In the genomic region with DNA sequence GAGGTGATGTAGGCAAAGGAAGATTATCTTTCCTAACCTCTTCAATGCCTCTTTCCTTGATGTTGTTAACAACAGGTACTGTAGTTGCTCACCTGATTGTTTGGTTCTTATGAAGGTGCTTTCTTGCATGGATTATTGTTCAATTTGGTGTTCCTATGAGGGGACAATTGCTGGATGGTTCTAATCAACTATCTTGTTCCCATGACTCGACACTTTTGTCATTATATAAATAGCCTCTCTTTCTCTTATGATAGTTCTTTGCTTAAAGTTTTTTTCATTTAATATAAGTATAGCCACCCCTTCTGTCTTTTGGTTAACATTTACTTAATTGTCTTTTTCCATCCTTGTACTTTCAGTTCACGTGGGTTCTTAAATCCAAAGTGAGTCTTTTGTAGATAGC, we compare ENCODE assay signal across 31 cellular contexts. TPM values are rescaled to one million over a fixed set of nuclear protein-coding genes. Genes with fewer than 3 reads are reported as not detected.
DNase-seq lines count a peak whose midpoint lies in the region; ATAC-seq, FAIRE-seq and TF ChIP-seq lines count a peak whose summit lies in the region.
"Had no signal": no experiment of that assay in that cellular context is flagged by ENCODE, and none has a peak within 500 bp of the region (broad histone marks: within the 10 kb centered on the region; RNA-seq: fewer than 3 reads in every experiment).

No MANE protein-coding gene starts in this region.

- no peak overlapping the region for H2BK120ac ChIP-seq in IMR-90 (ENCODE audit: low read depth, low read length)
- no peak overlapping the region for H2BK120ac ChIP-seq in H1 (replicated peaks; ENCODE audit: low read depth, low read length)

- WGBS in HepG2 (ENCODE audit: low lambda C conversion rate): 1% methylated on average over 2 of the region's 2 CpGs
- WGBS in right lobe of liver (ENCODE audit: insufficient coverage, low coverage, low lambda C conversion rate, missing lambda C conversion rate): 59% methylated on average over 2 of the region's 2 CpGs
- WGBS in IMR-90 (ENCODE audit: extremely low coverage in 2 of 2, insufficient read length in 1 of 2), 2 experiments: no CpG with 5 or more reads among the region's 2 CpGs
- 90% methylated on average over 2 of the region's 2 CpGs; no CpG with 5 or more reads in 1 of the 2 experiments for WGBS in H1 (ENCODE audit: extremely low coverage in 1 of 2, insufficient coverage in 1 of 2, insufficient read length in 1 of 2, insufficient replicate concordance in 2 of 2, low coverage in 1 of 2, low lambda C conversion rate in 2 of 2, missing lambda C conversion rate in 1 of 2), 2 experiments
- 78% methylated on average over 2 of the region's 2 CpGs for WGBS in prostate gland

- FAIRE-seq in HepG2 (lab: Jason Lieb, UNC) (no peak), H1 (lab: Jason Lieb, UNC) (no peak)
- FAIRE-seq: GM12878, GM12892, GM18507 had no signal

- H3K4me1 ChIP-seq in HepG2 (ENCODE audit: insufficient read depth, low read length) (no peaks in the 10 kb centered on the region), right lobe of liver (no peaks in the 10 kb centered on the region), IMR-90 (ENCODE audit: control insufficient read depth, insufficient read depth, low read length) (no peaks in the 10 kb centered on the region), H1 (replicated peaks in 1 of 4; ENCODE audit: control insufficient read depth in 3 of 4, insufficient read depth in 4 of 4, low read length in 3 of 4) (no peaks in the 10 kb centered on the region; a peak in 1 of 7 replicates), prostate gland (replicated peaks) (no peaks in the 10 kb centered on the region)
- H3K4me1 ChIP-seq: BE2C, BLaER1 had no signal

- H3K23me2 ChIP-seq in H1 (ENCODE audit: low read depth, low read length): no peaks in the 10 kb centered on the region

- H3K56ac ChIP-seq in IMR-90 (ENCODE audit: extremely low read depth, insufficient read depth, low read length) (no peak overlapping the region), H1 (replicated peaks; ENCODE audit: insufficient read length, low read depth, low read length) (no peak overlapping the region)

- no peak overlapping the region for H2BK12ac ChIP-seq in H1 (ENCODE audit: low read depth, low read length)

- H3K4me2 ChIP-seq in HepG2 (ENCODE audit: low read depth, low read length): no peak overlapping the region
- H3K4me2 ChIP-seq in IMR-90 (ENCODE audit: low read depth, low read length): no peak overlapping the region
- no peak overlapping the region for H3K4me2 ChIP-seq in H1 (ENCODE audit: insufficient read depth in 1 of 2, low read depth in 2 of 2, low read length in 2 of 2)
- H3K4me2 ChIP-seq: BLaER1 had no signal

- no peak overlapping the region for H2BK20ac ChIP-seq in IMR-90 (ENCODE audit: low read depth, low read length)
- H2BK20ac ChIP-seq in H1 (ENCODE audit: low read length): no peak overlapping the region

- no peak overlapping the region for H3K4ac ChIP-seq in IMR-90 (ENCODE audit: low read depth, low read length)
- no peak overlapping the region for H3K4ac ChIP-seq in H1 (replicated peaks; ENCODE audit: insufficient read length, low read depth, low read length)

- H3K4me3 ChIP-seq in HepG2 (replicated peaks in 1 of 3; ENCODE audit: insufficient read depth in 1 of 3, low read depth in 2 of 3, low read length in 3 of 3): no peak overlapping the region
- no peak overlapping the region for H3K4me3 ChIP-seq in right lobe of liver
- no peak overlapping the region for H3K4me3 ChIP-seq in IMR-90 (ENCODE audit: insufficient read depth, low read depth, low read length)
- no peak overlapping the region for H3K4me3 ChIP-seq in H1 (ENCODE audit: extremely low read depth in 1 of 4, insufficient read depth in 2 of 4, low read depth in 3 of 4, low read length in 4 of 4)
- no peak overlapping the region for H3K4me3 ChIP-seq in prostate gland
- H3K4me3 ChIP-seq: BLaER1, GM12878 had no signal

- no peak overlapping the region for H3K27ac ChIP-seq in HepG2 (ENCODE audit: extremely low read length, insufficient read depth, low read length)
- H3K27ac ChIP-seq in right lobe of liver: no peak overlapping the region
- H3K27ac ChIP-seq in IMR-90 (ENCODE audit: insufficient read depth, low read length): no peak overlapping the region
- no peak overlapping the region for H3K27ac ChIP-seq in H1 (ENCODE audit: low read depth, low read length)
- H3K27ac ChIP-seq in prostate gland: no peak overlapping the region
- H3K27ac ChIP-seq: 22Rv1, BLaER1 had no signal

- no peak overlapping the region for H3K9ac ChIP-seq in HepG2 (ENCODE audit: insufficient read depth, low read depth, low read length)
- no peak overlapping the region for H3K9ac ChIP-seq in IMR-90 (ENCODE audit: low read depth, low read length)
- H3K9ac ChIP-seq in H1 (replicated peaks in 1 of 4; ENCODE audit: extremely low read depth in 1 of 4, low read depth in 3 of 4, low read length in 3 of 4): no peak overlapping the region
- H3K9ac ChIP-seq: BLaER1 had no signal

- TF ChIP-seq EP300 in HepG2 (IDR thresholded peaks at IDR 0.05; ENCODE audit: low read depth in 2 of 2, low read length in 2 of 2) (no peak), HepG2 (CRISPR knock-in tag; IDR thresholded peaks at IDR 0.05; ENCODE audit: borderline replicate concordance) (no peak), H1 (IDR thresholded peaks at IDR 0.05; ENCODE audit: borderline replicate concordance in 1 of 2, low read depth in 2 of 2, low read length in 2 of 2) (no peak)

- POLR2A ChIA-PET in HepG2 (lab: Yijun Ruan, JAX) (no interaction called here), IMR-90 (lab: Charles Lee; ENCODE audit: unreplicated experiment) (no interaction called here), H1 (lab: Charles Lee; ENCODE audit: partially characterized antibody) (no interaction called here)

- H3K79me1 ChIP-seq in IMR-90 (ENCODE audit: low read depth in 1 of 2, low read length in 2 of 2) (no peaks in the 10 kb centered on the region), H1 (ENCODE audit: low read depth, low read length) (no peaks in the 10 kb centered on the region)

- intact Hi-C loops in HepG2 (cut with micrococcal nuclease; ENCODE audit: unreplicated experiment): loop anchor here (2.0 kb wide), 1 partner anchor 491 kb away; no protein-coding TSS in a partner anchor
- intact Hi-C loops in right lobe of liver (cut with DNase I): no loop called here
- intact Hi-C loops in IMR-90 (cut with micrococcal nuclease): no loop called here
- intact Hi-C loops in prostate gland (cut with DNase I): no loop called here

- no peak for DNase-seq in HepG2 (ENCODE audit: low spot score)
- no peak for DNase-seq in right lobe of liver
- no peak for DNase-seq in IMR-90
- DNase-seq in H1 (ENCODE audit: low read depth in 1 of 2, low spot score in 2 of 2): no peak
- DNase-seq in prostate gland (ENCODE audit: low spot score): no peak
- no peak for DNase-seq in activated CD4-positive, alpha-beta T cell treated with anti-CD3 and anti-CD28 coated beads, Interleukin-2, amount 50 U/mL, for 48 hours
- DNase-seq: ACHN; BE2C; C1 segment of cervical spinal cord; CD4-positive, alpha-beta memory T cell; CD4-positive, CD25-positive, alpha-beta regulatory T cell; CD8-positive, alpha-beta memory T cell; COR-L47; DMS 273 treated with DMSO at 0.1 percent for 48 hours; DMS153; DMS53; DMS79; DND-41; EL; GDM1 had no signal

- H4K20me1 ChIP-seq in HepG2 (ENCODE audit: insufficient read depth, low read length) (no peaks in the 10 kb centered on the region), IMR-90 (ENCODE audit: insufficient read depth, low read length) (no peaks in the 10 kb centered on the region), H1 (replicated peaks in 1 of 2; ENCODE audit: control insufficient read depth in 1 of 2, insufficient read depth in 2 of 2, low read length in 2 of 2) (no peaks in the 10 kb centered on the region)
- H4K20me1 ChIP-seq: BLaER1 had no signal

- H3K9me3 ChIP-seq in HepG2 (ENCODE audit: low read length) (peaks cover 4% of the 10 kb centered on the region; the same call in 1 of the 2 replicates), right lobe of liver (no peaks in the 10 kb centered on the region), IMR-90 (ENCODE audit: control insufficient read depth, insufficient read depth, low read length) (no peaks in the 10 kb centered on the region), H1 (ENCODE audit: insufficient read depth in 2 of 2, low read depth in 1 of 2, low read length in 1 of 2) (0 out of 4 replicates have a peak, but pooled peaks cover 0 to under 1% of the 10 kb centered on the region in 2 experiments), prostate gland (no peaks in the 10 kb centered on the region)
- H3K9me3 ChIP-seq: BE2C, BLaER1 had no signal

- in situ Hi-C loops in HepG2 (cut with HindIII; ENCODE audit: extremely low pct_ligation_motif_present, low pct_unique_long_range_greater_than_20kb): no loop called here
- in situ Hi-C loops in IMR-90 (cut with MboI; ENCODE audit: low sequenced_read_pairs): no loop called here

- ATAC-seq in HepG2: no peak
- no peak for ATAC-seq in right lobe of liver
- ATAC-seq in IMR-90 (ENCODE audit: low read depth): no peak

- H4K5ac ChIP-seq in IMR-90 (ENCODE audit: low read depth, low read length): no peak overlapping the region
- no peak overlapping the region for H4K5ac ChIP-seq in H1 (ENCODE audit: insufficient read length, low read depth, low read length)

- H2AFZ ChIP-seq in HepG2 (ENCODE audit: low read length) (no peak overlapping the region), IMR-90 (replicated peaks; ENCODE audit: low read length, poor library complexity) (no peak overlapping the region), H1 (ENCODE audit: low read length) (peak overlapping the region; percentile 42; the same call in 1 of the 2 replicates)

- BruUV-seq in HepG2 (replicated peaks; lab: Mats Ljungman, UMichigan) (no TSS peak), IMR-90 (replicated peaks; lab: Mats Ljungman, UMichigan) (no TSS peak)

- H3K79me2 ChIP-seq in HepG2 (ENCODE audit: insufficient read depth, low read length): no peaks in the 10 kb centered on the region
- no peaks in the 10 kb centered on the region for H3K79me2 ChIP-seq in H1 (ENCODE audit: control insufficient read depth in 1 of 2, insufficient read depth in 2 of 2, low read length in 2 of 2)

- no peak overlapping the region for H3K14ac ChIP-seq in IMR-90 (replicated peaks; ENCODE audit: low read depth, low read length)
- no peak overlapping the region for H3K14ac ChIP-seq in H1 (ENCODE audit: insufficient read length)

- TF ChIP-seq POLR2A in HepG2 (IDR thresholded peaks at IDR 0.05; ENCODE audit: insufficient read depth in 1 of 2, low read depth in 2 of 2, low read length in 2 of 2) (no peak), right lobe of liver (IDR thresholded peaks at IDR 0.05) (no peak), IMR-90 (IDR thresholded peaks at IDR 0.05; ENCODE audit: low read depth, low read length) (no peak), H1 (IDR thresholded peaks at IDR 0.05; ENCODE audit: control extremely low read depth in 1 of 2, low read depth in 2 of 2, low read length in 2 of 2) (no peak), prostate gland (IDR thresholded peaks at IDR 0.05) (no peak)

- no peak overlapping the region for H2AK9ac ChIP-seq in IMR-90 (replicated peaks; ENCODE audit: low read depth, low read length, poor library complexity)

- H4K91ac ChIP-seq in IMR-90 (ENCODE audit: insufficient read depth, low read depth, low read length) (no peak overlapping the region), H1 (replicated peaks; ENCODE audit: insufficient read length, low read length) (no peak overlapping the region)

- H3K36me3 ChIP-seq in HepG2 (replicated peaks in 1 of 2; ENCODE audit: control insufficient read depth in 1 of 2, insufficient read depth in 2 of 2, low read length in 2 of 2): no peaks in the 10 kb centered on the region
- H3K36me3 ChIP-seq in right lobe of liver: no peaks in the 10 kb centered on the region
- no peaks in the 10 kb centered on the region for H3K36me3 ChIP-seq in IMR-90 (ENCODE audit: control insufficient read depth, insufficient read depth, low read length)
- H3K36me3 ChIP-seq in H1 (ENCODE audit: control insufficient read depth in 2 of 4, insufficient read depth in 4 of 4, low read length in 3 of 4): no peaks in the 10 kb centered on the region
- H3K36me3 ChIP-seq in prostate gland: no peaks in the 10 kb centered on the region
- H3K36me3 ChIP-seq: BE2C, BLaER1 had no signal

- no peak overlapping the region for H4K8ac ChIP-seq in IMR-90 (ENCODE audit: low read depth in 2 of 2, low read length in 2 of 2)
- no peak overlapping the region for H4K8ac ChIP-seq in H1 (ENCODE audit: extremely low read depth, insufficient read depth, low read length)

- H3K9me1 ChIP-seq in IMR-90 (ENCODE audit: insufficient read depth, low read length): no peaks in the 10 kb centered on the region

- TF ChIP-seq CTCF in HepG2 (CRISPR knock-in tag; IDR thresholded peaks at IDR 0.05) (no peak), right lobe of liver (IDR thresholded peaks at IDR 0.05) (no peak), IMR-90 (conservative IDR thresholded peaks at IDR 0.05; ENCODE audit: low read depth, low read length) (no peak), H1 (IDR thresholded peaks at IDR 0.05; ENCODE audit: control extremely low read depth in 1 of 3, insufficient read depth in 1 of 3, low read depth in 1 of 3, low read length in 3 of 3) (no peak), prostate gland (IDR thresholded peaks at IDR 0.05) (no peak)

- dilution Hi-C loops in IMR-90 (cut with HindIII; ENCODE audit: low sequenced_read_pairs, unreplicated experiment): no loop called here

- TF ChIP-seq RAD21 in HepG2 (CRISPR knock-in tag; IDR thresholded peaks at IDR 0.05) (no peak), IMR-90 (IDR thresholded peaks at IDR 0.05; ENCODE audit: low read length) (no peak), H1 (IDR thresholded peaks at IDR 0.05 in 1 of 2, conservative IDR thresholded peaks at IDR 0.05 in 1 of 2; ENCODE audit: low read depth in 2 of 2, low read length in 2 of 2) (no peak)

- CTCF ChIA-PET in HepG2 (lab: Yijun Ruan, JAX; ENCODE audit: low intra/inter-chr PET ratio, low total read pairs): no interaction called here
- CTCF ChIA-PET in IMR-90 (lab: Yijun Ruan, JAX): no interaction called here
- CTCF ChIA-PET in H1 (lab: Charles Lee; ENCODE audit: partially characterized antibody): interaction anchor here (0.8 to 2.5 kb wide), 14 partner anchors 11 to 581 kb away, joined by 3 to 27 read pairs (median 4); a partner anchor contains a TSS

- no peak overlapping the region for H3K18ac ChIP-seq in IMR-90 (ENCODE audit: low read depth, low read length)
- H3K18ac ChIP-seq in H1 (ENCODE audit: extremely low read depth, low read length): no peak overlapping the region

- H3K27me3 ChIP-seq in HepG2 (ENCODE audit: control insufficient read depth in 1 of 2, insufficient read depth in 2 of 2, low read length in 2 of 2) (no peaks in the 10 kb centered on the region), right lobe of liver (no peaks in the 10 kb centered on the region), IMR-90 (ENCODE audit: control insufficient read depth, insufficient read depth, low read length) (no peaks in the 10 kb centered on the region), H1 (replicated peaks in 1 of 4; ENCODE audit: control insufficient read depth in 3 of 4, extremely low read depth in 1 of 4, insufficient read depth in 3 of 4, low read length in 3 of 4) (no peaks in the 10 kb centered on the region), prostate gland (replicated peaks; ENCODE audit: insufficient read depth) (no peaks in the 10 kb centered on the region)
- H3K27me3 ChIP-seq: BE2C, BLaER1 had no signal

- H2BK15ac ChIP-seq in IMR-90 (ENCODE audit: low read depth, low read length) (no peak overlapping the region), H1 (ENCODE audit: low read length) (no peak overlapping the region)

- no peak overlapping the region for H2AK5ac ChIP-seq in IMR-90 (ENCODE audit: low read depth, low read length)
- no peak overlapping the region for H2AK5ac ChIP-seq in H1 (ENCODE audit: low read depth, low read length)

- H2BK5ac ChIP-seq in IMR-90 (ENCODE audit: low read depth, low read length, poor library complexity, severe bottlenecking) (no peak overlapping the region), H1 (ENCODE audit: low read depth, low read length) (no peak overlapping the region)

- H3K23ac ChIP-seq in IMR-90 (ENCODE audit: low read depth, low read length): no peak overlapping the region
- no peak overlapping the region for H3K23ac ChIP-seq in H1 (ENCODE audit: insufficient read length)

RNA-seq across cellular contexts. Expression of a gene that starts 35.5 kb away (rescaled TPM):
- not detected in 2 replicates for total RNA-seq in HepG2 (2016; rRNA removed; fragmentation: Illumina TruSeq; extraction: Trizol)
- not detected in 2 replicates for total RNA-seq in HepG2 (2016; cell fraction: cytosol; rRNA removed; fragmentation: Illumina TruSeq; extraction: Trizol; ENCODE audit: low read depth)
- not detected in 2 replicates for total RNA-seq in HepG2 (2016; cell fraction: insoluble cytoplasmic fraction; rRNA removed; fragmentation: Illumina TruSeq; extraction: Trizol)
- total RNA-seq in HepG2 (2016; cell fraction: membrane; rRNA removed; fragmentation: Illumina TruSeq; extraction: Trizol): not detected in 2 replicates
- total RNA-seq in HepG2 (2016; cell fraction: nucleus; rRNA removed; fragmentation: Illumina TruSeq; extraction: Trizol): not detected in 2 replicates
- not detected in 2 replicates for polyA plus RNA-seq in HepG2 (2011; rRNA removed)
- polyA plus RNA-seq in HepG2 (2011; cell fraction: cytosol; rRNA removed): not detected in 2 replicates
- polyA plus RNA-seq in HepG2 (2011; cell fraction: nucleus; rRNA removed): not detected in 2 replicates
- polyA plus RNA-seq in HepG2 (2012): not detected in 2 replicates
- not detected in 2 replicates for polyA plus RNA-seq in HepG2 (2016; cell fraction: cytosol; fragmentation: Illumina TruSeq; extraction: Trizol; ENCODE audit: low read depth)
- not detected in 2 replicates for polyA plus RNA-seq in HepG2 (2016; cell fraction: insoluble cytoplasmic fraction; fragmentation: Illumina TruSeq; extraction: Trizol; ENCODE audit: low read depth)
- polyA plus RNA-seq in HepG2 (2016; cell fraction: membrane; fragmentation: Illumina TruSeq; extraction: Trizol; ENCODE audit: low read depth): not detected in 2 replicates
- polyA plus RNA-seq in HepG2 (2016; cell fraction: nucleus; fragmentation: Illumina TruSeq; extraction: Trizol; ENCODE audit: insufficient read depth, low read depth): not detected in 2 replicates
- polyA minus RNA-seq in HepG2 (2011; rRNA and poly(A)+ RNA removed; ENCODE audit: low replicate concordance): not detected in 2 replicates
- polyA minus RNA-seq in HepG2 (2011; cell fraction: cytosol; rRNA and poly(A)+ RNA removed): not detected in 2 replicates
- polyA minus RNA-seq in HepG2 (2011; cell fraction: nucleus; rRNA and poly(A)+ RNA removed): not detected in 2 replicates
- total RNA-seq in right lobe of liver: not detected
- total RNA-seq in IMR-90 (2012; rRNA removed): not detected in 2 replicates
- not detected in 2 replicates for polyA plus RNA-seq in IMR-90 (2012; rRNA removed)
- not detected in 2 replicates for polyA plus RNA-seq in IMR-90 (2012; cell fraction: cytosol; rRNA removed)
- polyA plus RNA-seq in IMR-90 (2012; cell fraction: nucleus; rRNA removed; ENCODE audit: low replicate concordance): not detected in 2 replicates
- total RNA-seq in H1 (2021; fragmentation: NEBNext Ultra II Directional; extraction: Animal tissue kit (Norgen Biotek cat#: 25700)): not detected in 2 replicates
- not detected in 2 replicates for polyA plus RNA-seq in H1 (2011; rRNA removed)
- not detected for polyA plus RNA-seq in H1 (2011; cell fraction: cytosol; rRNA removed)
- not detected for polyA plus RNA-seq in H1 (2011; cell fraction: nucleus; rRNA removed)
- polyA plus RNA-seq in H1 (2012, experiment 1 of 2): not detected in 4 replicates
- polyA plus RNA-seq in H1 (2012, experiment 2 of 2): not detected
- polyA plus RNA-seq in H1 (2013, experiment 1 of 2): not detected
- not detected for polyA plus RNA-seq in H1 (2013, experiment 2 of 2)
- not detected in 2 replicates for polyA minus RNA-seq in H1 (2011; rRNA and poly(A)+ RNA removed)
- not detected for polyA minus RNA-seq in H1 (2011; cell fraction: cytosol; rRNA and poly(A)+ RNA removed)
- polyA minus RNA-seq in H1 (2011; cell fraction: nucleus; rRNA and poly(A)+ RNA removed): not detected
- total RNA-seq in prostate gland: not detected
- total RNA-seq: A172; A673; CD4-positive, alpha-beta memory T cell; CD4-positive, CD25-positive, alpha-beta regulatory T cell; CD8-positive, alpha-beta memory T cell; Daoy; G401; GM12878 had no signal
- polyA plus RNA-seq: AG04450; CD14-positive monocyte; CD4-positive, alpha-beta memory T cell; CD4-positive, CD25-positive, alpha-beta regulatory T cell; CD8-positive, alpha-beta memory T cell; GM12878 had no signal

RNA-seq across cellular contexts. Expression of a gene that starts 45.9 kb away (rescaled TPM):
- total RNA-seq in HepG2 (2016; rRNA removed; fragmentation: Illumina TruSeq; extraction: Trizol): not detected in 2 replicates
- total RNA-seq in HepG2 (2016; cell fraction: cytosol; rRNA removed; fragmentation: Illumina TruSeq; extraction: Trizol; ENCODE audit: low read depth): not detected in 2 replicates
- not detected in 2 replicates for total RNA-seq in HepG2 (2016; cell fraction: insoluble cytoplasmic fraction; rRNA removed; fragmentation: Illumina TruSeq; extraction: Trizol)
- total RNA-seq in HepG2 (2016; cell fraction: membrane; rRNA removed; fragmentation: Illumina TruSeq; extraction: Trizol): not detected in 2 replicates
- total RNA-seq in HepG2 (2016; cell fraction: nucleus; rRNA removed; fragmentation: Illumina TruSeq; extraction: Trizol): not detected in 2 replicates
- not detected in 2 replicates for polyA plus RNA-seq in HepG2 (2011; rRNA removed)
- polyA plus RNA-seq in HepG2 (2011; cell fraction: cytosol; rRNA removed): not detected in 2 replicates
- not detected in 2 replicates for polyA plus RNA-seq in HepG2 (2011; cell fraction: nucleus; rRNA removed)
- polyA plus RNA-seq in HepG2 (2012): not detected in 2 replicates
- polyA plus RNA-seq in HepG2 (2016; cell fraction: cytosol; fragmentation: Illumina TruSeq; extraction: Trizol; ENCODE audit: low read depth): not detected in 2 replicates
- polyA plus RNA-seq in HepG2 (2016; cell fraction: insoluble cytoplasmic fraction; fragmentation: Illumina TruSeq; extraction: Trizol; ENCODE audit: low read depth): not detected in 2 replicates
- polyA plus RNA-seq in HepG2 (2016; cell fraction: membrane; fragmentation: Illumina TruSeq; extraction: Trizol; ENCODE audit: low read depth): not detected in 2 replicates
- polyA plus RNA-seq in HepG2 (2016; cell fraction: nucleus; fragmentation: Illumina TruSeq; extraction: Trizol; ENCODE audit: insufficient read depth, low read depth): not detected in 2 replicates
- not detected in 2 replicates for polyA minus RNA-seq in HepG2 (2011; rRNA and poly(A)+ RNA removed; ENCODE audit: low replicate concordance)
- polyA minus RNA-seq in HepG2 (2011; cell fraction: cytosol; rRNA and poly(A)+ RNA removed): not detected in 2 replicates
- polyA minus RNA-seq in HepG2 (2011; cell fraction: nucleus; rRNA and poly(A)+ RNA removed): not detected in 2 replicates
- not detected for total RNA-seq in right lobe of liver
- total RNA-seq in IMR-90 (2012; rRNA removed): not detected in 2 replicates
- not detected in 2 replicates for polyA plus RNA-seq in IMR-90 (2012; rRNA removed)
- polyA plus RNA-seq in IMR-90 (2012; cell fraction: cytosol; rRNA removed): not detected in 2 replicates
- polyA plus RNA-seq in IMR-90 (2012; cell fraction: nucleus; rRNA removed; ENCODE audit: low replicate concordance): not detected in 2 replicates
- not detected in 2 replicates for total RNA-seq in H1 (2021; fragmentation: NEBNext Ultra II Directional; extraction: Animal tissue kit (Norgen Biotek cat#: 25700))
- polyA plus RNA-seq in H1 (2011; rRNA removed): not detected in 2 replicates
- polyA plus RNA-seq in H1 (2011; cell fraction: cytosol; rRNA removed): not detected
- polyA plus RNA-seq in H1 (2011; cell fraction: nucleus; rRNA removed): not detected
- polyA plus RNA-seq in H1 (2012, experiment 1 of 2): not detected in 4 replicates
- polyA plus RNA-seq in H1 (2012, experiment 2 of 2): not detected
- polyA plus RNA-seq in H1 (2013, experiment 1 of 2): not detected
- not detected for polyA plus RNA-seq in H1 (2013, experiment 2 of 2)
- not detected in 2 replicates for polyA minus RNA-seq in H1 (2011; rRNA and poly(A)+ RNA removed)
- polyA minus RNA-seq in H1 (2011; cell fraction: cytosol; rRNA and poly(A)+ RNA removed): not detected
- polyA minus RNA-seq in H1 (2011; cell fraction: nucleus; rRNA and poly(A)+ RNA removed): not detected
- total RNA-seq in prostate gland: not detected
- total RNA-seq: A172; A673; CD4-positive, alpha-beta memory T cell; CD4-positive, CD25-positive, alpha-beta regulatory T cell; CD8-positive, alpha-beta memory T cell; Daoy; G401; GM12878 had no signal
- polyA plus RNA-seq: AG04450; CD14-positive monocyte; CD4-positive, alpha-beta memory T cell; CD4-positive, CD25-positive, alpha-beta regulatory T cell; CD8-positive, alpha-beta memory T cell; GM12878 had no signal

RNA-seq across cellular contexts. Expression of a gene that starts 46.7 kb away (rescaled TPM):
- total RNA-seq in HepG2 (2016; rRNA removed; fragmentation: Illumina TruSeq; extraction: Trizol) (not detected in 2 replicates), right lobe of liver (not detected), IMR-90 (2012; rRNA removed) (not detected in 2 replicates), prostate gland (not detected)
- not detected in 2 replicates for total RNA-seq in HepG2 (2016; cell fraction: cytosol; rRNA removed; fragmentation: Illumina TruSeq; extraction: Trizol; ENCODE audit: low read depth)
- not detected in 2 replicates for total RNA-seq in HepG2 (2016; cell fraction: insoluble cytoplasmic fraction; rRNA removed; fragmentation: Illumina TruSeq; extraction: Trizol)
- not detected in 2 replicates for total RNA-seq in HepG2 (2016; cell fraction: membrane; rRNA removed; fragmentation: Illumina TruSeq; extraction: Trizol)
- total RNA-seq in HepG2 (2016; cell fraction: nucleus; rRNA removed; fragmentation: Illumina TruSeq; extraction: Trizol): not detected in 2 replicates
- polyA plus RNA-seq in HepG2 (2011; rRNA removed) (not detected in 2 replicates), IMR-90 (2012; rRNA removed) (not detected in 2 replicates), H1 (2011; rRNA removed) (not detected in 2 replicates)
- not detected in 2 replicates for polyA plus RNA-seq in HepG2 (2011; cell fraction: cytosol; rRNA removed)
- not detected in 2 replicates for polyA plus RNA-seq in HepG2 (2011; cell fraction: nucleus; rRNA removed)
- not detected in 2 replicates for polyA plus RNA-seq in HepG2 (2012)
- not detected in 2 replicates for polyA plus RNA-seq in HepG2 (2016; cell fraction: cytosol; fragmentation: Illumina TruSeq; extraction: Trizol; ENCODE audit: low read depth)
- not detected in 2 replicates for polyA plus RNA-seq in HepG2 (2016; cell fraction: insoluble cytoplasmic fraction; fragmentation: Illumina TruSeq; extraction: Trizol; ENCODE audit: low read depth)
- not detected in 2 replicates for polyA plus RNA-seq in HepG2 (2016; cell fraction: membrane; fragmentation: Illumina TruSeq; extraction: Trizol; ENCODE audit: low read depth)
- not detected in 2 replicates for polyA plus RNA-seq in HepG2 (2016; cell fraction: nucleus; fragmentation: Illumina TruSeq; extraction: Trizol; ENCODE audit: insufficient read depth, low read depth)
- polyA minus RNA-seq in HepG2 (2011; rRNA and poly(A)+ RNA removed; ENCODE audit: low replicate concordance): not detected in 2 replicates
- polyA minus RNA-seq in HepG2 (2011; cell fraction: cytosol; rRNA and poly(A)+ RNA removed): not detected in 2 replicates
- not detected in 2 replicates for polyA minus RNA-seq in HepG2 (2011; cell fraction: nucleus; rRNA and poly(A)+ RNA removed)
- not detected in 2 replicates for polyA plus RNA-seq in IMR-90 (2012; cell fraction: cytosol; rRNA removed)
- polyA plus RNA-seq in IMR-90 (2012; cell fraction: nucleus; rRNA removed; ENCODE audit: low replicate concordance): not detected in 2 replicates
- 0.07 TPM in 1 of 2 replicates, not detected in the other for total RNA-seq in H1 (2021; fragmentation: NEBNext Ultra II Directional; extraction: Animal tissue kit (Norgen Biotek cat#: 25700))
- polyA plus RNA-seq in H1 (2011; cell fraction: cytosol; rRNA removed): not detected
- polyA plus RNA-seq in H1 (2011; cell fraction: nucleus; rRNA removed): not detected
- not detected in 4 replicates for polyA plus RNA-seq in H1 (2012, experiment 1 of 2)
- not detected for polyA plus RNA-seq in H1 (2012, experiment 2 of 2)
- not detected for polyA plus RNA-seq in H1 (2013, experiment 1 of 2)
- polyA plus RNA-seq in H1 (2013, experiment 2 of 2): not detected
- polyA minus RNA-seq in H1 (2011; rRNA and poly(A)+ RNA removed): not detected in 2 replicates
- not detected for polyA minus RNA-seq in H1 (2011; cell fraction: cytosol; rRNA and poly(A)+ RNA removed)
- polyA minus RNA-seq in H1 (2011; cell fraction: nucleus; rRNA and poly(A)+ RNA removed): not detected
- total RNA-seq: A172; A673; CD4-positive, alpha-beta memory T cell; CD4-positive, CD25-positive, alpha-beta regulatory T cell; CD8-positive, alpha-beta memory T cell; Daoy; G401; GM12878 had no signal
- polyA plus RNA-seq: AG04450; CD14-positive monocyte; CD4-positive, alpha-beta memory T cell; CD4-positive, CD25-positive, alpha-beta regulatory T cell; CD8-positive, alpha-beta memory T cell; GM12878 had no signal
